ENCODE assay signal across 11 cellular contexts in genomic region chr14:72215080-72215479, GRCh38.
"Had no signal": no experiment of that assay in that cellular context is flagged by ENCODE, and none has a peak within 500 bp of the region (broad histone marks: within the 10 kb centered on the region; RNA-seq: fewer than 3 reads in every experiment).

No MANE protein-coding gene starts in this region.

- H3K4me3 ChIP-seq: GM23248, GM23338, HAP-1 had no signal

- DNase-seq: GM23248, GOT3, H7, H9, HCEC 1CT, HFFc6 had no signal

- H3K9me3 ChIP-seq: HAP-1 had no signal

- H3K4me1 ChIP-seq: HAP-1 had no signal

- H3K36me3 ChIP-seq: HAP-1 had no signal

- H3K27ac ChIP-seq: GM23248 had no signal

- ATAC-seq: GM23338, HCT116 had no signal

- FAIRE-seq: H1, H54 had no signal
